Comparison of ENCODE assay signal across 19 cellular contexts in genomic region chr11:40202569-40202968, GRCh38.
DNase-seq lines count a peak whose midpoint lies in the region; ATAC-seq and TF ChIP-seq lines count a peak whose summit lies in the region.
"Had no signal": no experiment of that assay in that cellular context is flagged by ENCODE, and none has a peak within 500 bp of the region (broad histone marks: within the 10 kb centered on the region; RNA-seq: fewer than 3 reads in every experiment).

No MANE protein-coding gene starts in this region.

- POLR2A ChIA-PET in SK-N-SH (lab: Yijun Ruan, JAX), result no interaction called here

- no peaks in the 10 kb centered on the region for H3K27me3 ChIP-seq in SK-N-SH (ENCODE audit: insufficient read depth)
- H3K27me3 ChIP-seq: BLaER1 treated with 17β-estradiol and CSF1 and Interleukin-3, amounts not matched to agents 10 nM and 100 nM had no signal

- TF ChIP-seq CTCF in SK-N-SH (IDR thresholded peaks at IDR 0.05), result no peak

- H3K9me2 ChIP-seq in SK-N-SH, result no peaks in the 10 kb centered on the region

- TF ChIP-seq RAD21 in SK-N-SH (IDR thresholded peaks at IDR 0.05; ENCODE audit: low read length), result no peak

- no peak overlapping the region for H3K4me2 ChIP-seq in SK-N-SH
- H3K4me2 ChIP-seq: BLaER1 treated with 17β-estradiol and CSF1 and Interleukin-3, amounts not matched to agents 10 nM and 100 nM had no signal

- H4K20me1 ChIP-seq in SK-N-SH (ENCODE audit: insufficient read depth), result no peaks in the 10 kb centered on the region
- H4K20me1 ChIP-seq: BLaER1 treated with 17β-estradiol and CSF1 and Interleukin-3, amounts not matched to agents 10 nM and 100 nM had no signal

- ATAC-seq in SK-N-SH treated with all-trans-retinoic acid at 6 μM for 48 hours, result no peak
- ATAC-seq in esophagus mucosa, result no peak
- ATAC-seq: K562 had no signal

- H3K9me3 ChIP-seq in SK-N-SH, result no peaks in the 10 kb centered on the region
- H3K9me3 ChIP-seq: BLaER1 treated with 17β-estradiol and CSF1 and Interleukin-3, amounts not matched to agents 10 nM and 100 nM had no signal

- no peak overlapping the region for H3K27ac ChIP-seq in SK-N-SH (ENCODE audit: low read depth in 2 of 2, low read length in 1 of 2)
- H3K27ac ChIP-seq: BLaER1 treated with 17β-estradiol and CSF1 and Interleukin-3, amounts not matched to agents 10 nM and 100 nM; SK-N-MC had no signal

- peak; percentile 37 for DNase-seq in SK-N-SH
- peak; percentile 74 for DNase-seq in SK-N-DZ (ENCODE audit: low spot score)
- peak; percentile 24 for DNase-seq in midbrain (lab: John Stamatoyannopoulos, UW)
- DNase-seq in cerebellar nuclear complex (lab: John Stamatoyannopoulos, UW), result no peak
- DNase-seq in NCI-H1694 (lab: John Stamatoyannopoulos, UW), result no peak
- DNase-seq: CD4-positive, alpha-beta T cell; H7; Kasumi-1; NCI-H1436; NCI-H2029 treated with DMSO at 0.1 percent for 48 hours; NCI-H226; NCI-H524 treated with DMSO at 0.1 percent for 48 hours; NCI-H82; SHP77 treated with DMSO at 0.1 percent for 48 hours had no signal

- no peak overlapping the region for H3K4me3 ChIP-seq in SK-N-SH (ENCODE audit: low read depth in 2 of 2, low read length in 1 of 2)
- H3K4me3 ChIP-seq: BLaER1 treated with 17β-estradiol and CSF1 and Interleukin-3, amounts not matched to agents 10 nM and 100 nM; K562; SK-N-MC had no signal

- WGBS in SK-N-SH (ENCODE audit: low lambda C conversion rate), result 21% methylated on average over 2 of the region's 2 CpGs

- no peaks in the 10 kb centered on the region for H3K79me2 ChIP-seq in SK-N-SH (ENCODE audit: insufficient read depth)

- TF ChIP-seq EP300 in SK-N-SH (IDR thresholded peaks at IDR 0.05; ENCODE audit: borderline replicate concordance in 1 of 2, low read depth in 1 of 2, low read length in 1 of 2), result peak in 1 of 2 experiments; percentile 42; a peak in 1 of 4 replicates

- no peaks in the 10 kb centered on the region for H3K36me3 ChIP-seq in SK-N-SH (replicated peaks in 1 of 2; ENCODE audit: control insufficient read depth in 1 of 2, insufficient read depth in 2 of 2, low read length in 1 of 2)
- H3K36me3 ChIP-seq: BLaER1 treated with 17β-estradiol and CSF1 and Interleukin-3, amounts not matched to agents 10 nM and 100 nM had no signal

- no peak overlapping the region for H2AFZ ChIP-seq in SK-N-SH (ENCODE audit: low read depth)

- CTCF ChIA-PET in SK-N-SH (lab: Yijun Ruan, JAX), result interaction anchor here (0.7 to 2.9 kb wide), 6 partner anchors 13 to 91 kb away, joined by 3 to 9 read pairs (median 4); no protein-coding TSS in a partner anchor

- no peaks in the 10 kb centered on the region for H3F3A ChIP-seq in SK-N-SH (replicated peaks; ENCODE audit: insufficient read depth)

- peaks cover 2 to 7% of the 10 kb centered on the region in 2 experiments; a peak in 2 of 4 replicates for H3K4me1 ChIP-seq in SK-N-SH (ENCODE audit: control insufficient read depth in 1 of 2, insufficient read depth in 2 of 2, low read depth in 1 of 2, low read length in 1 of 2)
- H3K4me1 ChIP-seq: BLaER1 treated with 17β-estradiol and CSF1 and Interleukin-3, amounts not matched to agents 10 nM and 100 nM had no signal

- no peak overlapping the region for H3K9ac ChIP-seq in SK-N-SH
- H3K9ac ChIP-seq: BLaER1 treated with 17β-estradiol and CSF1 and Interleukin-3, amounts not matched to agents 10 nM and 100 nM had no signal

TF ChIP-seq in SK-N-SH, 30 proteins besides CTCF, POLR2A, EP300 and RAD21 (continues in another document):
- 0 out of 2 replicates have a peak, but pooled peaks have one; percentile 7 for TF ChIP-seq TCF12 (IDR thresholded peaks at IDR 0.05)
- TF ChIP-seq GATA2 (CRISPR knock-in tag; IDR thresholded peaks at IDR 0.05), result peak; percentile 89
- peak; percentile 34; the same call in 1 of the 2 replicates for TF ChIP-seq RCOR1 (IDR thresholded peaks at IDR 0.05; ENCODE audit: low read length)
- no peak for TF ChIP-seq RFX5 (IDR thresholded peaks at IDR 0.05; ENCODE audit: low read length)
- TF ChIP-seq, protein P1, sequence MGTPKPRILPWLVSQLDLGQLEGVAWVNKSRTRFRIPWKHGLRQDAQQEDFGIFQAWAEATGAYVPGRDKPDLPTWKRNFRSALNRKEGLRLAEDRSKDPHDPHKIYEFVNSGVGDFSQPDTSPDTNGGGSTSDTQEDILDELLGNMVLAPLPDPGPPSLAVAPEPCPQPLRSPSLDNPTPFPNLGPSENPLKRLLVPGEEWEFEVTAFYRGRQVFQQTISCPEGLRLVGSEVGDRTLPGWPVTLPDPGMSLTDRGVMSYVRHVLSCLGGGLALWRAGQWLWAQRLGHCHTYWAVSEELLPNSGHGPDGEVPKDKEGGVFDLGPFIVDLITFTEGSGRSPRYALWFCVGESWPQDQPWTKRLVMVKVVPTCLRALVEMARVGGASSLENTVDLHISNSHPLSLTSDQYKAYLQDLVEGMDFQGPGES (IDR thresholded peaks at IDR 0.05; ENCODE audit: low read depth, low read length), result no peak
- TF ChIP-seq REST (IDR thresholded peaks at IDR 0.05; ENCODE audit: low read depth, low read length), result no peak
- no peak for TF ChIP-seq GABPA (IDR thresholded peaks at IDR 0.05; ENCODE audit: low read depth)
- TF ChIP-seq MXI1 (IDR thresholded peaks at IDR 0.05; ENCODE audit: low read depth, low read length), result no peak

TF ChIP-seq in SK-N-SH treated with all-trans-retinoic acid at 6 μM for 48 hours, 23 proteins besides CTCF, POLR2A, EP300 and RAD21:
- no peak for TF ChIP-seq ISL1 (CRISPR knock-in tag; IDR thresholded peaks at IDR 0.05)
- TF ChIP-seq GLIS3 (CRISPR knock-in tag; IDR thresholded peaks at IDR 0.05), result no peak

Comparison
In these comparisons a context has a peak if more than half of its experiments do, and no peak if none do; other contexts are left out.
1. DNase-seq: peak in SK-N-SH (single experiment), SK-N-DZ (single experiment) and midbrain (single experiment); none in cerebellar nuclear complex (0 of 2) and NCI-H1694 (single experiment).